In genomic region chr9:81851340-81851739, GRCh38 we compare ENCODE assay signal across 23 cellular contexts.
A peak's percentile ranks its signal among the peaks of the same experiment; 100 is the strongest.
DNase-seq lines count a peak whose midpoint lies in the region; ATAC-seq and TF ChIP-seq lines count a peak whose summit lies in the region.
"Had no signal": no experiment of that assay in that cellular context is flagged by ENCODE, and none has a peak within 500 bp of the region (broad histone marks: within the 10 kb centered on the region; RNA-seq: fewer than 3 reads in every experiment).

No MANE protein-coding gene starts in this region.

- no peaks in the 10 kb centered on the region for H3K36me3 ChIP-seq in BLaER1 treated with 17β-estradiol and CSF1 and Interleukin-3, amounts not matched to agents 10 nM and 100 nM
- H3K36me3 ChIP-seq: suprapubic skin, uterus had no signal

- H4K20me1 ChIP-seq in BLaER1 treated with 17β-estradiol and CSF1 and Interleukin-3, amounts not matched to agents 10 nM and 100 nM, result no peaks in the 10 kb centered on the region

- DNase-seq in NCI-H128 (lab: John Stamatoyannopoulos, UW; ENCODE audit: unreplicated experiment) (peak; percentile 33), NCI-H510A treated with DMSO at 0.1 percent for 48 hours (lab: John Stamatoyannopoulos, UW) (peak; percentile 42), right cardiac atrium (peak in 2 of 3 donors; percentile 50 to 61), RWPE1 (ENCODE audit: low spot score) (no peak), SK-N-DZ (ENCODE audit: low spot score) (no peak)
- DNase-seq: ACHN; activated CD4-positive, alpha-beta T cell treated with anti-CD3 and anti-CD28 coated beads, Interleukin-2, amount 50 U/mL, for 48 hours; activated CD4-positive, CD25-positive, alpha-beta regulatory T cell; activated CD8-positive, alpha-beta memory T cell treated with anti-CD3 and anti-CD28 coated beads, Interleukin-2, amount 50 U/mL, for 48 hours; central memory CD4-positive, alpha-beta T cell; COR-L47; H9; mesendoderm; NCI-H2081 treated with DMSO at 0.1 percent for 48 hours; NCI-H69; stimulated activated CD4-positive, alpha-beta T cell treated with anti-CD3 and anti-CD28 coated beads, Interleukin-4, amount 100 ng/mL, for 1 hour; stimulated activated naive B cell treated with anti-CD40 and anti-IgM and Interleukin-4, amounts not matched to agents 10 μg/mL and 1 μg/mL and 100 μg/mL, for 72 hours; uterus had no signal

- no peaks in the 10 kb centered on the region for H3K27me3 ChIP-seq in BLaER1 treated with 17β-estradiol and CSF1 and Interleukin-3, amounts not matched to agents 10 nM and 100 nM
- no peaks in the 10 kb centered on the region for H3K27me3 ChIP-seq in right cardiac atrium (ENCODE audit: control insufficient read depth, insufficient read depth)
- H3K27me3 ChIP-seq: suprapubic skin, uterus had no signal

- peak overlapping the region; percentile 20 to 76 (median 55); a peak in 20 of 22 replicates for H3K4me2 ChIP-seq in BLaER1 treated with 17β-estradiol and CSF1 and Interleukin-3, amounts not matched to agents 10 nM and 100 nM

- H3K4me1 ChIP-seq in BLaER1 treated with 17β-estradiol and CSF1 and Interleukin-3, amounts not matched to agents 10 nM and 100 nM, result peaks cover 0 to 22% (median 13%) of the 10 kb centered on the region in 10 experiments; a peak in 17 of 20 replicates
- peaks cover 5% of the 10 kb centered on the region for H3K4me1 ChIP-seq in right cardiac atrium (ENCODE audit: control insufficient read depth, insufficient read depth, low read length)
- H3K4me1 ChIP-seq: suprapubic skin, uterus had no signal

- POLR2A ChIA-PET in RWPE1 (lab: Yijun Ruan, JAX; ENCODE audit: low non-redundant PET), result no interaction called here

- ATAC-seq in right cardiac atrium, result peak; percentile 90 to 97
- no peak for ATAC-seq in GM18498 (IDR thresholded peaks at IDR 0.05; ENCODE audit: unreplicated experiment)
- no peak for ATAC-seq in GM19452 (IDR thresholded peaks at IDR 0.05; ENCODE audit: unreplicated experiment)
- ATAC-seq: activated T-helper 17 cell treated with anti-CD3 and anti-CD28 coated beads, Interleukin-2, amount 50 U/mL, for 72 hours; stimulated activated naive B cell treated with anti-CD40 and anti-IgM and Interleukin-4, amounts not matched to agents 10 μg/mL and 1 μg/mL and 100 μg/mL, for 72 hours had no signal

- WGBS in right cardiac atrium, result 51% methylated on average over 5 of the region's 5 CpGs

- CTCF ChIA-PET in RWPE1 (lab: Yijun Ruan, JAX), result no interaction called here

- H3K4me3 ChIP-seq in BLaER1 treated with 17β-estradiol and CSF1 and Interleukin-3, amounts not matched to agents 10 nM and 100 nM, result no peak overlapping the region
- H3K4me3 ChIP-seq in right cardiac atrium (ENCODE audit: low read length), result no peak overlapping the region
- H3K4me3 ChIP-seq: suprapubic skin, uterus had no signal

- no peak overlapping the region for H3K27ac ChIP-seq in BLaER1 treated with 17β-estradiol and CSF1 and Interleukin-3, amounts not matched to agents 10 nM and 100 nM
- H3K27ac ChIP-seq in right cardiac atrium (ENCODE audit: low read length) (no peak overlapping the region), RWPE1 (no peak overlapping the region)
- H3K27ac ChIP-seq: suprapubic skin, uterus had no signal

- H3K9me3 ChIP-seq in BLaER1 treated with 17β-estradiol and CSF1 and Interleukin-3, amounts not matched to agents 10 nM and 100 nM (replicated peaks in 1 of 11), result no peaks in the 10 kb centered on the region
- no peaks in the 10 kb centered on the region for H3K9me3 ChIP-seq in right cardiac atrium (ENCODE audit: control insufficient read depth, low read length)
- H3K9me3 ChIP-seq: suprapubic skin, uterus had no signal

- H3K9ac ChIP-seq in BLaER1 treated with 17β-estradiol and CSF1 and Interleukin-3, amounts not matched to agents 10 nM and 100 nM, result no peak overlapping the region

- intact Hi-C loops in right cardiac atrium (cut with DNase I), result no loop called here

- no peak for TF ChIP-seq CTCF in RWPE1 (conservative IDR thresholded peaks at IDR 0.05; ENCODE audit: low read depth)

Comparison
In these comparisons a context has a peak if more than half of its experiments do, and no peak if none do; other contexts are left out.
1. DNase-seq: peak in NCI-H128 (single experiment), NCI-H510A treated with DMSO at 0.1 percent for 48 hours (single experiment) and right cardiac atrium (2 of 3); none in RWPE1 (single experiment) and SK-N-DZ (single experiment).
2. ATAC-seq: peak in right cardiac atrium (2 of 2); none in GM18498 (single experiment) and GM19452 (single experiment).